ENCODE assay signal across 8 cellular contexts in the genomic region with DNA sequence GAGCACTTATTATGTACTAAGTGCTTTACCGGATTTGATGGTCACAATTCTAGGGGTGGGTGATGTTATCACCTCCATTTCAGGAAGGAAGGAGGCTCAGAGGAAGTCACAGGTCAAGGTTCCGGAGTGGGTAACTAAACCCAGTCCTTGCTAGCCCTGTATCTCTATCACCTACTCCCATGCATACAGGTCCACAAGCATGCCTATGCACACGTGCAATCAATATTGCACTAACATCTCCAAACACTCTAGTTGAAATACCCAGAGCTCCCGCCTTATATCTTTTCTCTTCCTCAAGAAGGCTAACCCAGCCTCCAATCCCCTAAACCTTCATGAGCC. TPM values are rescaled to one million over a fixed set of nuclear protein-coding genes. Genes with fewer than 3 reads are reported as not detected.
DNase-seq lines count a peak whose midpoint lies in the region; ATAC-seq and TF ChIP-seq lines count a peak whose summit lies in the region.

No MANE protein-coding gene starts in this region.

- dilution Hi-C loops in mammary epithelial cell (cut with HindIII; ENCODE audit: low sequenced_read_pairs), result no loop called here

- intact Hi-C loops in mammary epithelial cell (cut with micrococcal nuclease), result no loop called here
- intact Hi-C loops in mucosa of descending colon (cut with DNase I, micrococcal nuclease), result no loop called here

- peak overlapping the region; percentile 85 for H3K4me2 ChIP-seq in mammary epithelial cell (ENCODE audit: insufficient read depth, low read depth, low read length)

- no peaks in the 10 kb centered on the region for H4K20me1 ChIP-seq in mammary epithelial cell (ENCODE audit: insufficient read depth, low read length)

- peaks cover 30% of the 10 kb centered on the region for H3K4me1 ChIP-seq in CD8-positive, alpha-beta memory T cell (ENCODE audit: insufficient read depth, low read length)
- H3K4me1 ChIP-seq in mammary epithelial cell (ENCODE audit: insufficient read depth, low read length) (peaks cover 47% of the 10 kb centered on the region), mucosa of descending colon (ENCODE audit: low read depth) (peaks cover 47% of the 10 kb centered on the region)

- 0% methylated on average over 4 of the region's 4 CpGs for WGBS in mammary epithelial cell (ENCODE audit: low coverage, missing lambda C conversion rate)

- TF ChIP-seq CTCF in mammary epithelial cell (conservative IDR thresholded peaks at IDR 0.05 in 1 of 2, IDR thresholded peaks at IDR 0.05 in 1 of 2; ENCODE audit: extremely low read depth in 1 of 2, insufficient read depth in 1 of 2, low read depth in 1 of 2, low read length in 2 of 2), result no peak
- no peak for TF ChIP-seq CTCF in mucosa of descending colon (IDR thresholded peaks at IDR 0.05)

- CTCF ChIA-PET in CD8-positive, alpha-beta memory T cell (lab: Charles Lee), result interaction anchor here (0.7 to 6.1 kb wide), 5 partner anchors 11 to 35 kb away, joined by 4 to 51 read pairs (median 8); no protein-coding TSS in a partner anchor
- CTCF ChIA-PET in mammary epithelial cell (lab: Charles Lee; ENCODE audit: low non-redundant PET), result no interaction called here

- H3K9ac ChIP-seq in mammary epithelial cell (ENCODE audit: insufficient read depth, low read length), result peak overlapping the region; percentile 95

- no peaks in the 10 kb centered on the region for H3K9me3 ChIP-seq in CD8-positive, alpha-beta memory T cell (ENCODE audit: low read length)
- H3K9me3 ChIP-seq in mammary epithelial cell (replicated peaks; ENCODE audit: insufficient read depth, low read length) (no peaks in the 10 kb centered on the region), mucosa of descending colon (no peaks in the 10 kb centered on the region)

- peak in 3 of 5 donors; percentile 57 to 68 (median 60) for DNase-seq in CD8-positive, alpha-beta memory T cell
- DNase-seq in Jurkat, Clone E6-1 (ENCODE audit: low read depth, low spot score), result no peak
- DNase-seq in mammary epithelial cell (no peak), mucosa of descending colon (no peak), COLO829 (ENCODE audit: low spot score) (no peak), NCI-H2171 treated with DMSO at 0.1 percent for 48 hours (lab: John Stamatoyannopoulos, UW) (no peak)
- no peak for DNase-seq in activated effector memory CD4-positive, alpha-beta T cell treated with Interleukin-2 at 50 U/mL for 16 hours

- H2AFZ ChIP-seq in mammary epithelial cell (ENCODE audit: low read depth, low read length), result peak overlapping the region; percentile 21

- POLR2A ChIA-PET in CD8-positive, alpha-beta memory T cell (lab: Charles Lee), result interaction anchor here (2.1 kb wide), 1 partner anchor 18 kb away, joined by 22 read pairs; a partner anchor contains a TSS

- in situ Hi-C loops in mammary epithelial cell (cut with MboI; ENCODE audit: low sequenced_read_pairs in 2 of 2), result no loop called here

- peak; percentile 5 for ATAC-seq in mucosa of descending colon
- no peak for ATAC-seq in GM19351 (IDR thresholded peaks at IDR 0.05; ENCODE audit: unreplicated experiment)

- no peaks in the 10 kb centered on the region for H3K79me2 ChIP-seq in mammary epithelial cell (ENCODE audit: insufficient read depth, low read length)

- peak overlapping the region; percentile 82 for H3K4me3 ChIP-seq in CD8-positive, alpha-beta memory T cell (ENCODE audit: low read length)
- H3K4me3 ChIP-seq in Jurkat, Clone E6-1 (ENCODE audit: low read length), result peak overlapping the region; percentile 53
- peak overlapping the region; percentile 39 to 50 (median 47) for H3K4me3 ChIP-seq in mammary epithelial cell (replicated peaks in 1 of 3; ENCODE audit: insufficient read depth in 1 of 3, low read depth in 2 of 3, low read length in 3 of 3)
- H3K4me3 ChIP-seq in mucosa of descending colon, result peak overlapping the region; percentile 11

- BruUV-seq in mammary epithelial cell (replicated peaks; lab: Mats Ljungman, UMichigan), result no TSS peak

- peaks cover 0 to 12% of the 10 kb centered on the region in 2 donors for H3K27me3 Mint-ChIP-seq in CD8-positive, alpha-beta memory T cell

- H3K36me3 ChIP-seq in CD8-positive, alpha-beta memory T cell (ENCODE audit: insufficient read depth, low read length), result no peaks in the 10 kb centered on the region
- H3K36me3 ChIP-seq in mammary epithelial cell (ENCODE audit: insufficient read depth, low read length) (no peaks in the 10 kb centered on the region), mucosa of descending colon (ENCODE audit: low read depth) (no peaks in the 10 kb centered on the region)

- H3K27me3 ChIP-seq in CD8-positive, alpha-beta memory T cell (ENCODE audit: insufficient read depth, low read length, poor library complexity, severe bottlenecking), result no peaks in the 10 kb centered on the region
- H3K27me3 ChIP-seq in mammary epithelial cell (ENCODE audit: insufficient read depth, low read length), result no peaks in the 10 kb centered on the region

- H3K27ac ChIP-seq in CD8-positive, alpha-beta memory T cell (ENCODE audit: low read depth, low read length), result peak overlapping the region; percentile 100
- H3K27ac ChIP-seq in mammary epithelial cell (ENCODE audit: insufficient read depth, low read depth, low read length), result peak overlapping the region; percentile 97

- H3K27ac Mint-ChIP-seq in CD8-positive, alpha-beta memory T cell, result peak overlapping the region; percentile 97 to 100 (median 100)

- H3K4me1 Mint-ChIP-seq in CD8-positive, alpha-beta memory T cell, result peaks cover 52 to 66% (median 62%) of the 10 kb centered on the region in 3 donors

- H3K36me3 Mint-ChIP-seq in CD8-positive, alpha-beta memory T cell, result peaks cover 3 to 23% (median 4%) of the 10 kb centered on the region in 3 donors

- H3K9me3 Mint-ChIP-seq in CD8-positive, alpha-beta memory T cell, result peaks cover 0 to 3% (median 0%) of the 10 kb centered on the region in 5 donors

- H3K4me3 Mint-ChIP-seq in CD8-positive, alpha-beta memory T cell, result peak overlapping the region; percentile 92 to 98 (median 96)

RNA-seq across cellular contexts. Expression of a gene that starts 17.8 kb away (rescaled TPM):
- total RNA-seq in CD8-positive, alpha-beta memory T cell, result 10 to 100 TPM; 21.6 to 22.1 TPM
- polyA plus RNA-seq in CD8-positive, alpha-beta memory T cell, result 48.2 TPM
- polyA plus RNA-seq in Jurkat, Clone E6-1 (2012; ENCODE audit: insufficient read depth, insufficient read length), result 1.1 TPM
- total RNA-seq in mammary epithelial cell (10 to 100 TPM in 1 of 2 donors, 1 to 10 TPM in 1; 1.8 to 49.1 TPM), mucosa of descending colon (10 to 100 TPM in 1 of 3 donors, 1 to 10 TPM in 1, under 1 TPM in 1; 0.58 to 10.3 (median 1.6) TPM)
- 2.6 TPM for polyA plus RNA-seq in mammary epithelial cell
- 27.0 TPM for polyA minus RNA-seq in mammary epithelial cell

RNA-seq across cellular contexts. Expression of a gene that starts 26.3 kb away (rescaled TPM):
- total RNA-seq in CD8-positive, alpha-beta memory T cell, result 10 to 100 TPM; 75.7 to 82.6 TPM
- polyA plus RNA-seq in CD8-positive, alpha-beta memory T cell, result 47.5 TPM
- polyA plus RNA-seq in Jurkat, Clone E6-1 (2012; ENCODE audit: insufficient read depth, insufficient read length), result 125 TPM
- total RNA-seq in mammary epithelial cell, result 100 to 1,000 TPM in 1 of 2 donors, 10 to 100 TPM in 1; 81.9 to 316 TPM
- 224 TPM for polyA plus RNA-seq in mammary epithelial cell
- 242 TPM for polyA minus RNA-seq in mammary epithelial cell
- total RNA-seq in mucosa of descending colon, result 10 to 100 TPM; 37.7 to 51.2 (median 46.6) TPM

RNA-seq across cellular contexts. Expression of a gene that starts 43.6 kb away (rescaled TPM):
- 10 to 100 TPM; 26.5 to 27.4 TPM for total RNA-seq in CD8-positive, alpha-beta memory T cell
- 2.2 TPM for polyA plus RNA-seq in CD8-positive, alpha-beta memory T cell
- 16.2 TPM for polyA plus RNA-seq in Jurkat, Clone E6-1 (2012; ENCODE audit: insufficient read depth, insufficient read length)
- 10 to 100 TPM; 11.7 to 16.9 TPM for total RNA-seq in mammary epithelial cell
- 15.0 TPM for polyA plus RNA-seq in mammary epithelial cell
- polyA minus RNA-seq in mammary epithelial cell, result 12.6 TPM
- 1 to 10 TPM; 3.2 to 4.1 (median 3.2) TPM for total RNA-seq in mucosa of descending colon

RNA-seq across cellular contexts. Expression of a gene that starts 45.1 kb away (rescaled TPM):
- 1 to 10 TPM; 3.9 to 4.3 TPM for total RNA-seq in CD8-positive, alpha-beta memory T cell
- polyA plus RNA-seq in CD8-positive, alpha-beta memory T cell, result 0.83 TPM
- 17.7 TPM for polyA plus RNA-seq in Jurkat, Clone E6-1 (2012; ENCODE audit: insufficient read depth, insufficient read length)
- 100 to 1,000 TPM in 1 of 2 donors, 10 to 100 TPM in 1; 75.8 to 254 TPM for total RNA-seq in mammary epithelial cell
- 77.1 TPM for polyA plus RNA-seq in mammary epithelial cell
- polyA minus RNA-seq in mammary epithelial cell, result 84.7 TPM
- total RNA-seq in mucosa of descending colon, result 10 to 100 TPM; 21.1 to 36.7 (median 30.8) TPM

RNA-seq across cellular contexts. Expression of a gene that starts 46.8 kb away (rescaled TPM):
- total RNA-seq in CD8-positive, alpha-beta memory T cell, result 1 to 10 TPM; 2.7 to 3.7 TPM
- polyA plus RNA-seq in CD8-positive, alpha-beta memory T cell, result 0.71 TPM
- 3.5 TPM for polyA plus RNA-seq in Jurkat, Clone E6-1 (2012; ENCODE audit: insufficient read depth, insufficient read length)
- total RNA-seq in mammary epithelial cell, result 10 to 100 TPM; 11.0 to 16.9 TPM
- 11.5 TPM for polyA plus RNA-seq in mammary epithelial cell
- polyA minus RNA-seq in mammary epithelial cell, result 11.9 TPM
- 10 to 100 TPM in 1 of 3 donors, 1 to 10 TPM in 2; 3.1 to 18.2 (median 6.2) TPM for total RNA-seq in mucosa of descending colon

Comparison
In these comparisons a context has a peak if more than half of its experiments do, and no peak if none do; other contexts are left out.
1. DNase-seq: peak in CD8-positive, alpha-beta memory T cell (3 of 5); none in Jurkat, Clone E6-1 (single experiment), mammary epithelial cell (single experiment), mucosa of descending colon (0 of 3), COLO829 (single experiment), activated effector memory CD4-positive, alpha-beta T cell treated with Interleukin-2 at 50 U/mL for 16 hours (single experiment) and NCI-H2171 treated with DMSO at 0.1 percent for 48 hours (single experiment).
2. H3K4me3 ChIP-seq: peak in every context shown above with its lines; median percentile 82 in CD8-positive, alpha-beta memory T cell; 53 in Jurkat, Clone E6-1; 47 in mammary epithelial cell; 11 in mucosa of descending colon.